ENCODE assay signal across 1 cellular context in genomic region chr2:70191244-70191735, GRCh38.
TF ChIP-seq lines count a peak whose summit lies in the region.

No MANE protein-coding gene starts in this region.

TF ChIP-seq in IMR-90, 13 proteins besides CTCF, POLR2A, EP300 and RAD21 (continued from another document):
- TF ChIP-seq BHLHE40 (IDR thresholded peaks at IDR 0.05; ENCODE audit: low read depth, low read length), result no peak
- no peak for TF ChIP-seq RFX5 (IDR thresholded peaks at IDR 0.05; ENCODE audit: low read depth, low read length)
- TF ChIP-seq SMC3 (IDR thresholded peaks at IDR 0.05; ENCODE audit: low read depth, low read length), result no peak
- no peak for TF ChIP-seq MXI1 (IDR thresholded peaks at IDR 0.05; ENCODE audit: borderline replicate concordance, low read depth, low read length)
- TF ChIP-seq USF2 (IDR thresholded peaks at IDR 0.05; ENCODE audit: low read depth, low read length), result no peak
- no peak for TF ChIP-seq NFE2L2 (IDR thresholded peaks at IDR 0.05; ENCODE audit: low read depth, low read length)
- TF ChIP-seq CHD1 (IDR thresholded peaks at IDR 0.05; ENCODE audit: low read depth, low read length), result no peak
- TF ChIP-seq MAZ (IDR thresholded peaks at IDR 0.05; ENCODE audit: borderline replicate concordance, low read depth, low read length), result no peak
- TF ChIP-seq FOS (IDR thresholded peaks at IDR 0.05; ENCODE audit: low read depth, low read length), result no peak
- no peak for TF ChIP-seq RCOR1 (IDR thresholded peaks at IDR 0.05; ENCODE audit: insufficient replicate concordance, low read length)
